Comparison of ENCODE assay signal across 13 cellular contexts in the genomic region with DNA sequence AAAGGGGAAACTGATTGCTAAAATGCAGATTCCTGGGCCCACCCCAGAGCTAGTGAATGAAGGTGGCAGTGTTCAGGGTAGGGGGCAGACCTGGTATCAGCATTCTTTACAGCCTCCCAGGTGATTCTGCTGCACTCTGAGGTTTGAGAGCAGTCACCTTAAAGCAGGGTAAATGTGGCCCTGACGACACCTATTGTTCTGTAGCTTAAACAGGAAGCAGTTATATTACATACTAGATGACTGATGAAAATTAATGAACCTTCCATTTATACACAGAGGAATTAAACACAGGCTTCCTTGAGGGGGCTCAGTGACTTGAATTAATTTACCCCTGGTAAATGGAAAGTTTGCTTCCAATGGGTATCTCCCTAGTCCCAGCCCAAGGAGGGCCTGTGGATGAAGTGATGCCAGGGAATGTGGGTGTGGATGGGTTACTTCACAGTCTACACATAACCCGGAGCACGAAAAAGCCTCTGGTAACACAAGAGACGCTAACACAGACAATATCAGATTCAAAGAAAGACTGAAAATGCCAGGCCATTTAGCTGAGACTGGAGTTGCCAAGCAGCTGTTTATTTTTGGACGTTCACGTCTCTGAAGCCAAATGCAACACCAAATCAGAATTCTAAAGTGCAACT. TPM values are rescaled to one million over a fixed set of nuclear protein-coding genes. Genes with fewer than 3 reads are reported as not detected.
DNase-seq lines count a peak whose midpoint lies in the region; ATAC-seq, FAIRE-seq and TF ChIP-seq lines count a peak whose summit lies in the region.
"Had no signal": no experiment of that assay in that cellular context is flagged by ENCODE, and none has a peak within 500 bp of the region (broad histone marks: within the 10 kb centered on the region; RNA-seq: fewer than 3 reads in every experiment).

No MANE protein-coding gene starts in this region.

- WGBS in A549 (ENCODE audit: missing lambda C conversion rate), result 11% methylated on average over 6 of the region's 6 CpGs

- ATAC-seq in A549 (peak; percentile 25 to 74; a peak in 3 of 6 replicates), HG03135 (IDR thresholded peaks at IDR 0.05; ENCODE audit: unreplicated experiment) (no peak), GM18519 (IDR thresholded peaks at IDR 0.05; ENCODE audit: low FRiP score, unreplicated experiment) (no peak)

- H3K9me3 ChIP-seq in A549, result no peaks in the 10 kb centered on the region
- H3K9me3 ChIP-seq: BE2C had no signal

- TF ChIP-seq CTCF in A549 (IDR thresholded peaks at IDR 0.05) (no peak), osteocyte (IDR thresholded peaks at IDR 0.05) (no peak)

- no peaks in the 10 kb centered on the region for H3K36me3 Mint-ChIP-seq in osteocyte (ENCODE audit: unreplicated experiment)

- H3K9me3 Mint-ChIP-seq in osteocyte (ENCODE audit: unreplicated experiment), result no peaks in the 10 kb centered on the region

- H3K27ac ChIP-seq in A549 (peak overlapping the region; percentile 87 to 99), epithelial cell of prostate (peak overlapping the region; percentile 95)
- H3K27ac ChIP-seq: SK-N-MC had no signal

- H3K4me1 Mint-ChIP-seq in osteocyte (ENCODE audit: unreplicated experiment), result peaks cover 77% of the 10 kb centered on the region

- no peaks in the 10 kb centered on the region for H3K27me3 Mint-ChIP-seq in osteocyte (ENCODE audit: unreplicated experiment)

- H3K27ac Mint-ChIP-seq in osteocyte (ENCODE audit: unreplicated experiment), result peak overlapping the region; percentile 82

- FAIRE-seq in A549 (lab: Jason Lieb, UNC), result no peak

- TF ChIP-seq POLR2A in A549 (IDR thresholded peaks at IDR 0.05; ENCODE audit: low read length), result no peak

- DNase-seq in A549 (ENCODE audit: low read depth in 1 of 2, low spot score in 1 of 2), result peak in 1 of 2 experiments; percentile 76
- peak; percentile 49 for DNase-seq in NCI-H69 (lab: John Stamatoyannopoulos, UW)
- no peak for DNase-seq in epithelial cell of prostate (ENCODE audit: low read depth, low spot score)
- DNase-seq in osteocyte (ENCODE audit: extremely low spot score, unreplicated experiment), result no peak
- DNase-seq in putamen (ENCODE audit: low spot score), result no peak
- DNase-seq in NCI-H2227 (lab: John Stamatoyannopoulos, UW; ENCODE audit: unreplicated experiment), result no peak
- DNase-seq: activated CD8-positive, alpha-beta memory T cell treated with anti-CD3 and anti-CD28 coated beads, Interleukin-2, amount 50 U/mL, for 4 hours; BE2C; left cardiac atrium; NCI-H2171 treated with DMSO at 0.1 percent for 48 hours had no signal

- POLR2A ChIA-PET in A549 (lab: Yijun Ruan, JAX), result interaction anchor here (1.4 kb wide), 1 partner anchor 26 kb away, joined by 5 read pairs; a partner anchor contains a TSS

- TF ChIP-seq EP300 in A549 (IDR thresholded peaks at IDR 0.05), result no peak

- CTCF ChIA-PET in A549 (lab: Yijun Ruan, JAX), result interaction anchor here (2.2 to 10.7 kb wide), 3 partner anchors 13 to 35 kb away, joined by 5 to 96 read pairs (median 33); no protein-coding TSS in a partner anchor

- TF ChIP-seq RAD21 in A549 (conservative IDR thresholded peaks at IDR 0.05 in 1 of 2, IDR thresholded peaks at IDR 0.05 in 1 of 2), result no peak

- H3K4me3 Mint-ChIP-seq in osteocyte (ENCODE audit: unreplicated experiment), result no peak overlapping the region

- peaks cover 99% of the 10 kb centered on the region for H3K4me1 ChIP-seq in A549
- H3K4me1 ChIP-seq: BE2C had no signal

- H3K4me2 ChIP-seq in A549, result peak overlapping the region; percentile 64

- no peak overlapping the region for H3K4me3 ChIP-seq in A549
- H3K4me3 ChIP-seq: SK-N-MC had no signal

TF ChIP-seq in A549, 52 proteins besides CTCF, POLR2A, EP300 and RAD21:
- TF ChIP-seq HEYL (CRISPR knock-in tag; IDR thresholded peaks at IDR 0.05) (no peak), MAZ (IDR thresholded peaks at IDR 0.05; ENCODE audit: borderline replicate concordance, low read depth, low read length) (no peak), JUN (IDR thresholded peaks at IDR 0.05) (0 out of 5 replicates have a peak, but pooled peaks of 1 of the 2 experiments have one; percentile 5), HOXB13 (CRISPR knock-in tag; IDR thresholded peaks at IDR 0.05; ENCODE audit: low read depth) (no peak), GATA3 (IDR thresholded peaks at IDR 0.05; ENCODE audit: borderline replicate concordance) (0 out of 2 replicates have a peak, but pooled peaks have one; percentile 2)
TF ChIP-seq in A549: peak in this region for 2.

RNA-seq across cellular contexts. Expression of a gene that starts 25.2 kb away (rescaled TPM):
- polyA plus RNA-seq in A549 (2011; rRNA removed), result 22.3 and 25.4 TPM in 2 replicates
- 10.1 and 12.6 TPM in 2 replicates for polyA plus RNA-seq in A549 (2012; cell fraction: cytosol; rRNA removed)
- 15.0 and 19.7 TPM in 2 replicates for polyA plus RNA-seq in A549 (2012; cell fraction: nucleus; rRNA removed)
- polyA plus RNA-seq in A549 (2017; fragmentation: RNase III; extraction: RNeasy Plus Mini Kit Qiagen cat#74134 plus additional on column Dnase treatment), result 18.1 to 23.5 TPM (median 20.8 TPM) in 3 replicates
- polyA minus RNA-seq in A549 (2011; rRNA and poly(A)+ RNA removed), result 36.7 and 38.4 TPM in 2 replicates
- 20.2 and 21.1 TPM in 2 replicates for total RNA-seq in osteocyte

Comparison
In these comparisons a context has a peak if more than half of its experiments do, and no peak if none do; other contexts are left out.
1. ATAC-seq: peak in A549 (2 of 2); none in HG03135 (single experiment) and GM18519 (single experiment).